Comparison of ENCODE assay signal across 18 cellular contexts in the genomic region with DNA sequence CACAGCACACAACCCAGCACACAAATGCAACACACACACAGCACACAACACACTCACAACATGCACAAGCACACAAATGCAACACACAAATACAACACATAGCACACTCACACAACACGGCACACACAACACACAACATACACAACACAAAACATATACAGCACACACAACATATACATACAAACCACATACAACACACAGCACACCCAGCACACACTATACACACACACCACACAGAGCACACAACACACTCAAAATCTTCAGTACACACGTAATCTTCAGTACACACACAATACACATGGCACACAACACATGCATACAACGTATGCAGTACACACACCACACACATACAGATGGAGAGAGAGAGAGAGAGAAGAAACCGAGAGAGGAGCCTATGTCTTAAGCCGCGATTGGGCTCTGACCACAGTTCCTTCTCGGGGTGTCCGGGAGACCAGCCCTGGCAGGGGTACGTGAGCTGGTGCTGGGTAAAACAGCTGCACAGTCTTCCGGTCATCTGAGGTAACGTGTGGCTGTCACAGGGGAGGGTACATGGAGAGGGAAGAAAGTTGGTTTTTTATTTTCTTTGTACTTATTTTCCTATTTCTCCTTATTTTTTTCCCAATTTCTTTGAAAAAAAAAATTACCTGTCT. TPM values are rescaled to one million over a fixed set of nuclear protein-coding genes. Genes with fewer than 3 reads are reported as not detected.
DNase-seq lines count a peak whose midpoint lies in the region; ATAC-seq, FAIRE-seq and TF ChIP-seq lines count a peak whose summit lies in the region.
"Had no signal": no experiment of that assay in that cellular context is flagged by ENCODE, and none has a peak within 500 bp of the region (broad histone marks: within the 10 kb centered on the region; RNA-seq: fewer than 3 reads in every experiment).

No MANE protein-coding gene starts in this region.

- TF ChIP-seq CTCF in HepG2 (CRISPR knock-in tag; IDR thresholded peaks at IDR 0.05), result no peak
- TF ChIP-seq CTCF in right lobe of liver (IDR thresholded peaks at IDR 0.05), result no peak
- no peak for TF ChIP-seq CTCF in bronchial epithelial cell (IDR thresholded peaks at IDR 0.05; ENCODE audit: insufficient read depth, low read length, severe bottlenecking)
- no peak for TF ChIP-seq CTCF in dorsolateral prefrontal cortex (IDR thresholded peaks at IDR 0.05 in 54 of 56, conservative IDR thresholded peaks at IDR 0.05 in 2 of 56; ENCODE audit: low read depth in 1 of 56, partially characterized antibody in 56 of 56)

- no peak overlapping the region for H3K4me2 ChIP-seq in HepG2 (ENCODE audit: low read depth, low read length)
- H3K4me2 ChIP-seq: A549, BLaER1 had no signal

- H3K36me3 ChIP-seq in HepG2 (replicated peaks in 1 of 2; ENCODE audit: control insufficient read depth in 1 of 2, insufficient read depth in 2 of 2, low read length in 2 of 2), result no peaks in the 10 kb centered on the region
- no peaks in the 10 kb centered on the region for H3K36me3 ChIP-seq in right lobe of liver
- no peaks in the 10 kb centered on the region for H3K36me3 ChIP-seq in bronchial epithelial cell (ENCODE audit: control insufficient read depth, insufficient read depth, low read length)
- H3K36me3 ChIP-seq: BLaER1 had no signal

- intact Hi-C loops in HepG2 (cut with micrococcal nuclease; ENCODE audit: unreplicated experiment) (no loop called here), right lobe of liver (cut with DNase I) (no loop called here), dorsolateral prefrontal cortex (cut with DNase I) (loop anchor here (10.0 kb wide), 4 partner anchors 66 to 924 kb away; a partner anchor contains a TSS)

- no peak overlapping the region for H2AFZ ChIP-seq in HepG2 (ENCODE audit: low read length)

- CTCF ChIA-PET in HepG2 (lab: Yijun Ruan, JAX; ENCODE audit: low intra/inter-chr PET ratio, low total read pairs), result no interaction called here

- no peaks in the 10 kb centered on the region for H3K9me3 ChIP-seq in HepG2 (ENCODE audit: low read length)
- no peaks in the 10 kb centered on the region for H3K9me3 ChIP-seq in right lobe of liver
- H3K9me3 ChIP-seq: A549, BLaER1 had no signal

- TF ChIP-seq EP300 in HepG2 (IDR thresholded peaks at IDR 0.05; ENCODE audit: low read depth in 2 of 2, low read length in 2 of 2), result no peak
- no peak for TF ChIP-seq EP300 in HepG2 (CRISPR knock-in tag; IDR thresholded peaks at IDR 0.05; ENCODE audit: borderline replicate concordance)

- H4K20me1 ChIP-seq in HepG2 (ENCODE audit: insufficient read depth, low read length), result no peaks in the 10 kb centered on the region
- H4K20me1 ChIP-seq: BLaER1 had no signal

- DNase-seq in HepG2 (ENCODE audit: low spot score) (no peak), right lobe of liver (no peak), bronchial epithelial cell (ENCODE audit: low read depth) (no peak), myocyte (ENCODE audit: low read depth) (peak; percentile 10), putamen (ENCODE audit: low spot score) (no peak), dorsolateral prefrontal cortex (no peak)
- DNase-seq: CD4-positive, alpha-beta memory T cell; DMS153; DMS79; GDM1; GOT3; H9 had no signal

- no peak for TF ChIP-seq RAD21 in HepG2 (CRISPR knock-in tag; IDR thresholded peaks at IDR 0.05)

- 24% methylated on average over 11 of the region's 11 CpGs for WGBS in HepG2 (ENCODE audit: low lambda C conversion rate)
- WGBS in right lobe of liver (ENCODE audit: insufficient coverage, low coverage, low lambda C conversion rate, missing lambda C conversion rate), result 60% methylated on average over 11 of the region's 11 CpGs

- H3K79me2 ChIP-seq in HepG2 (ENCODE audit: insufficient read depth, low read length), result no peaks in the 10 kb centered on the region

- ATAC-seq in HepG2 (no peak), right lobe of liver (no peak), HG02798 (IDR thresholded peaks at IDR 0.05; ENCODE audit: poor library complexity, unreplicated experiment) (no peak)
- ATAC-seq: A549 had no signal

- H3K4me3 ChIP-seq in HepG2 (replicated peaks in 1 of 3; ENCODE audit: insufficient read depth in 1 of 3, low read depth in 2 of 3, low read length in 3 of 3) (no peak overlapping the region), right lobe of liver (no peak overlapping the region), bronchial epithelial cell (ENCODE audit: low read depth, low read length) (no peak overlapping the region), dorsolateral prefrontal cortex (no peak overlapping the region)
- H3K4me3 ChIP-seq: A549, BLaER1 had no signal

- H3K4me1 ChIP-seq in HepG2 (ENCODE audit: insufficient read depth, low read length) (no peaks in the 10 kb centered on the region), right lobe of liver (no peaks in the 10 kb centered on the region)
- H3K4me1 ChIP-seq: A549 had no signal

- H3K27me3 ChIP-seq in HepG2 (ENCODE audit: control insufficient read depth in 1 of 2, insufficient read depth in 2 of 2, low read length in 2 of 2) (peaks cover 0 to 36% of the 10 kb centered on the region in 2 experiments; a peak in 3 of 5 replicates), right lobe of liver (peaks cover 0 to 4% of the 10 kb centered on the region in 2 donors), bronchial epithelial cell (ENCODE audit: control insufficient read depth, insufficient read depth, low read length) (no peaks in the 10 kb centered on the region), dorsolateral prefrontal cortex (peaks cover 0 to 3% (median 0%) of the 10 kb centered on the region in 45 donors)

- FAIRE-seq in HepG2 (lab: Jason Lieb, UNC) (no peak), bronchial epithelial cell (lab: Jason Lieb, UNC) (peak; percentile 91)
- FAIRE-seq: A549 had no signal

- no TSS peak for BruUV-seq in HepG2 (replicated peaks; lab: Mats Ljungman, UMichigan)

- no peak overlapping the region for H3K9ac ChIP-seq in HepG2 (ENCODE audit: insufficient read depth, low read depth, low read length)
- H3K9ac ChIP-seq: BLaER1 had no signal

- in situ Hi-C loops in HepG2 (cut with HindIII; ENCODE audit: extremely low pct_ligation_motif_present, low pct_unique_long_range_greater_than_20kb), result no loop called here

- POLR2A ChIA-PET in HepG2 (lab: Yijun Ruan, JAX), result no interaction called here

- H3K27ac ChIP-seq in HepG2 (ENCODE audit: extremely low read length, insufficient read depth, low read length) (no peak overlapping the region), right lobe of liver (no peak overlapping the region), dorsolateral prefrontal cortex (no peak overlapping the region)
- H3K27ac ChIP-seq: 22Rv1, A549, BLaER1 had no signal

- TF ChIP-seq POLR2A in HepG2 (IDR thresholded peaks at IDR 0.05; ENCODE audit: insufficient read depth in 1 of 2, low read depth in 2 of 2, low read length in 2 of 2) (no peak), right lobe of liver (IDR thresholded peaks at IDR 0.05) (no peak)

TF ChIP-seq in HepG2, 621 proteins besides CTCF, POLR2A, EP300 and RAD21 (continues in another document):
- peak; percentile 82; the same call in 1 of the 2 replicates for TF ChIP-seq PLRG1 (conservative IDR thresholded peaks at IDR 0.05)
- TF ChIP-seq, protein P1, sequence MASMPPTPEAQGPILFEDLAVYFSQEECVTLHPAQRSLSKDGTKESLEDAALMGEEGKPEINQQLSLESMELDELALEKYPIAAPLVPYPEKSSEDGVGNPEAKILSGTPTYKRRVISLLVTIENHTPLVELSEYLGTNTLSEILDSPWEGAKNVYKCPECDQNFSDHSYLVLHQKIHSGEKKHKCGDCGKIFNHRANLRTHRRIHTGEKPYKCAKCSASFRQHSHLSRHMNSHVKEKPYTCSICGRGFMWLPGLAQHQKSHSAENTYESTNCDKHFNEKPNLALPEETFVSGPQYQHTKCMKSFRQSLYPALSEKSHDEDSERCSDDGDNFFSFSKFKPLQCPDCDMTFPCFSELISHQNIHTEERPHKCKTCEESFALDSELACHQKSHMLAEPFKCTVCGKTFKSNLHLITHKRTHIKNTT (CRISPR knock-in tag; IDR thresholded peaks at IDR 0.05), result no peak
- no peak for TF ChIP-seq ZNF326 (CRISPR knock-in tag; IDR thresholded peaks at IDR 0.05; ENCODE audit: borderline replicate concordance)
- no peak for TF ChIP-seq IKZF4 (CRISPR knock-in tag; IDR thresholded peaks at IDR 0.05; ENCODE audit: borderline replicate concordance, low read depth, not compliant biosample characterization)
- no peak for TF ChIP-seq ZNF101 (CRISPR knock-in tag; IDR thresholded peaks at IDR 0.05; ENCODE audit: borderline replicate concordance, low read depth)
- no peak for TF ChIP-seq SIX4 (CRISPR knock-in tag; IDR thresholded peaks at IDR 0.05)
- no peak for TF ChIP-seq CEBPG (CRISPR knock-in tag; IDR thresholded peaks at IDR 0.05)
- TF ChIP-seq NCOA1 (CRISPR knock-in tag; IDR thresholded peaks at IDR 0.05), result no peak
- no peak for TF ChIP-seq ZNF749 (CRISPR knock-in tag; IDR thresholded peaks at IDR 0.05; ENCODE audit: borderline replicate concordance)
- TF ChIP-seq ZNF337 (CRISPR knock-in tag; IDR thresholded peaks at IDR 0.05; ENCODE audit: borderline replicate concordance, low read depth), result no peak

RNA-seq across cellular contexts. Expression of a gene that starts 25.1 kb away (rescaled TPM):
- not detected in 2 replicates for total RNA-seq in HepG2 (2016; rRNA removed; fragmentation: Illumina TruSeq; extraction: Trizol)
- not detected in 2 replicates for total RNA-seq in HepG2 (2016; cell fraction: cytosol; rRNA removed; fragmentation: Illumina TruSeq; extraction: Trizol; ENCODE audit: low read depth)
- total RNA-seq in HepG2 (2016; cell fraction: insoluble cytoplasmic fraction; rRNA removed; fragmentation: Illumina TruSeq; extraction: Trizol), result not detected in 2 replicates
- total RNA-seq in HepG2 (2016; cell fraction: membrane; rRNA removed; fragmentation: Illumina TruSeq; extraction: Trizol), result not detected in 2 replicates
- not detected in 2 replicates for total RNA-seq in HepG2 (2016; cell fraction: nucleus; rRNA removed; fragmentation: Illumina TruSeq; extraction: Trizol)
- not detected in 2 replicates for polyA plus RNA-seq in HepG2 (2011; rRNA removed)
- not detected in 2 replicates for polyA plus RNA-seq in HepG2 (2011; cell fraction: cytosol; rRNA removed)
- polyA plus RNA-seq in HepG2 (2011; cell fraction: nucleus; rRNA removed), result not detected in 2 replicates
- polyA plus RNA-seq in HepG2 (2012), result not detected in 2 replicates
- polyA plus RNA-seq in HepG2 (2016; cell fraction: cytosol; fragmentation: Illumina TruSeq; extraction: Trizol; ENCODE audit: low read depth), result not detected in 2 replicates
- polyA plus RNA-seq in HepG2 (2016; cell fraction: insoluble cytoplasmic fraction; fragmentation: Illumina TruSeq; extraction: Trizol; ENCODE audit: low read depth), result not detected in 2 replicates
- polyA plus RNA-seq in HepG2 (2016; cell fraction: membrane; fragmentation: Illumina TruSeq; extraction: Trizol; ENCODE audit: low read depth), result not detected in 2 replicates
- polyA plus RNA-seq in HepG2 (2016; cell fraction: nucleus; fragmentation: Illumina TruSeq; extraction: Trizol; ENCODE audit: insufficient read depth, low read depth), result not detected in 2 replicates
- polyA minus RNA-seq in HepG2 (2011; rRNA and poly(A)+ RNA removed; ENCODE audit: low replicate concordance), result not detected in 2 replicates
- not detected in 2 replicates for polyA minus RNA-seq in HepG2 (2011; cell fraction: cytosol; rRNA and poly(A)+ RNA removed)
- not detected in 2 replicates for polyA minus RNA-seq in HepG2 (2011; cell fraction: nucleus; rRNA and poly(A)+ RNA removed)
- total RNA-seq in right lobe of liver, result not detected
- total RNA-seq in bronchial epithelial cell, result not detected in 2 replicates
- total RNA-seq in myocyte, result not detected in 2 replicates
- 1.5 TPM for polyA plus RNA-seq in myocyte (2012)
- 100 to 1,000 TPM in 4 of 120 experiments, 10 to 100 TPM in 116; 43.0 to 120 (median 66.2) TPM for total RNA-seq in dorsolateral prefrontal cortex
- total RNA-seq: CD4-positive, alpha-beta memory T cell; H9 had no signal
- polyA plus RNA-seq: AG04450; CD14-positive monocyte; CD4-positive, alpha-beta memory T cell had no signal

Comparison
In these comparisons a context has a peak if more than half of its experiments do, and no peak if none do; other contexts are left out.
1. RNA of a gene that starts 25.1 kb away (total RNA-seq): 43.0 to 120 TPM in dorsolateral prefrontal cortex; not detected in HepG2, not detected in right lobe of liver, not detected in bronchial epithelial cell and not detected in myocyte; every median in the first group is over 10 times any median in the second.
2. intact Hi-C loops: an anchor here in dorsolateral prefrontal cortex (10.0 kb wide); none called in HepG2 and right lobe of liver.